8 cellular contexts compared by ENCODE assay signal in the genomic region with DNA sequence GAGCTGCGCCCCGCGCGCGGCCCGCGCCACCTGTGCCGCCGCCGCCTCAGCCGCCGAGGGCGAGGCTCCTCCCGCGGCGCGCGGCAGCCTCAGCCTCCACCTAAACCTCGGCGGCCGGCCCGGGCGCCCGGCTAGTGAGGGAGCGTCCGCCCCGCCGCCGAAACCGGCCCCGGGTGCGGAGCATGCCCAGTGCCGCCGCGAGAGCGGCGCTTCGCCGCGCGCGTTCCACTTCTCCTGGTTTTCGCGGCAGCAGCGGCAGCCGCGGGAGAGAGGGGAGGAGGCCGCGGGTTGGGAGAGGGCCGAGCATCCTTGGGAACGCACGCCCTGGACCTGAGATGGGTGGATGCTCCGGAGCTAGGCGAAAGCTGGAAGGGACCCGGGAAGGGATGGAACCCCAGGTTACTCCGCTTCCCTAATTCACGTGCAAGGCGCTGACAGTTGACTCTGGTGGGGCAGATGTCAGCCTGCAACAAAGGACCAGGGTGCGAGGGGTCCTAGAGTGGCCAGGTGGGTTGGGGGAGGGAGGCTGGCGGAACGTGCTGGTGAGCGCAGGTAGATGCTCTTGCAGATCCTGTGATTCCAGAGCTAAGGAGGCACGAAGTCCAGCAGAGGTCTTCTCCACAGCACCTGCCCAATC. TPM values are rescaled to one million over a fixed set of nuclear protein-coding genes. Genes with fewer than 3 reads are reported as not detected.
DNase-seq lines count a peak whose midpoint lies in the region; TF ChIP-seq lines count a peak whose summit lies in the region.

Gene CTNND2 (minus strand): TSS at position 177 of the 637 bp plus-strand sequence. CDS start 593 bp downstream, outside the sequence.

- POLR2A ChIA-PET in CD4-positive, alpha-beta memory T cell (lab: Charles Lee; ENCODE audit: partially characterized antibody): no interaction called here

- peak within 1 kb of the TSS; percentile 67 for H3K4me3 Mint-ChIP-seq in activated naive CD8-positive, alpha-beta T cell
- H3K4me3 Mint-ChIP-seq in CD4-positive, alpha-beta memory T cell: peak within 1 kb of the TSS in 4 of 8 donors; percentile 17 to 70 (median 43)

- peak; percentile 8 for DNase-seq in GM06990 (ENCODE audit: extremely low read depth, insufficient read length)
- DNase-seq in HuH-7.5 (ENCODE audit: low spot score): peak; percentile 54
- peak; percentile 38 for DNase-seq in iPS DF 4.7 (ENCODE audit: extremely low read depth, low spot score)
- peak; percentile 76 for DNase-seq in spleen
- DNase-seq in stimulated activated CD4-positive, alpha-beta T cell treated with anti-CD3 and anti-CD28 coated beads, Interleukin-4, amount 100 ng/mL, for 1 hour: no peak
- no peak for DNase-seq in CD4-positive, alpha-beta memory T cell
- DNase-seq in AML-193 (lab: John Stamatoyannopoulos, UW): no peak

- TF ChIP-seq CTCF in GM06990 (IDR thresholded peaks at IDR 0.05; ENCODE audit: insufficient read depth, low read length, poor library complexity, severe bottlenecking) (no peak), spleen (IDR thresholded peaks at IDR 0.05 in 8 of 11, conservative IDR thresholded peaks at IDR 0.05 in 3 of 11) (no peak)

- H3K9me3 ChIP-seq in spleen: peaks cover 0 to 6% (median 0%) of the 10 kb centered on the region in 8 donors
- no peaks in the 10 kb centered on the region for H3K9me3 ChIP-seq in CD4-positive, alpha-beta memory T cell (ENCODE audit: control insufficient read depth in 1 of 2, low read length in 2 of 2)

- no peak within 1 kb of the TSS for H3K4me3 ChIP-seq in GM06990 (replicated peaks; ENCODE audit: low read depth, low read length)
- H3K4me3 ChIP-seq in spleen: peak within 1 kb of the TSS; percentile 13 to 69 (median 41)
- H3K4me3 ChIP-seq in CD4-positive, alpha-beta memory T cell (ENCODE audit: low read length in 2 of 2): no peak within 1 kb of the TSS

- peaks cover 0 to 19% (median 4%) of the 10 kb centered on the region in 6 donors for H3K4me1 ChIP-seq in spleen
- no peaks in the 10 kb centered on the region for H3K4me1 ChIP-seq in CD4-positive, alpha-beta memory T cell (ENCODE audit: insufficient read depth, low read length)

- WGBS in spleen, 5 donors: 2 to 7% (median 3%) methylated on average over 5 to 63 of the region's 63 CpGs

- H3K36me3 ChIP-seq in GM06990 (ENCODE audit: control insufficient read depth, insufficient read depth, low read length) (no peaks in the 10 kb centered on the region), spleen (no peaks in the 10 kb centered on the region)
- no peaks in the 10 kb centered on the region for H3K36me3 ChIP-seq in CD4-positive, alpha-beta memory T cell (ENCODE audit: insufficient read depth, low read length)

- H3K36me3 Mint-ChIP-seq in activated naive CD8-positive, alpha-beta T cell: no peaks in the 10 kb centered on the region
- no peaks in the 10 kb centered on the region for H3K36me3 Mint-ChIP-seq in CD4-positive, alpha-beta memory T cell

- H3K27me3 ChIP-seq in GM06990 (replicated peaks; ENCODE audit: control insufficient read depth, insufficient read depth, low read length) (no peaks in the 10 kb centered on the region), spleen (replicated peaks in 1 of 7) (peaks cover 0 to 51% (median 25%) of the 10 kb centered on the region in 7 donors)
- H3K27me3 ChIP-seq in CD4-positive, alpha-beta memory T cell (ENCODE audit: insufficient read depth, low read length): no peaks in the 10 kb centered on the region

- CTCF ChIA-PET in CD4-positive, alpha-beta memory T cell (lab: Charles Lee; ENCODE audit: partially characterized antibody): no interaction called here

- H3K27ac ChIP-seq in spleen: peak within 1 kb of the TSS in 7 of 8 donors; percentile 63 to 87 (median 83)
- no peak within 1 kb of the TSS for H3K27ac ChIP-seq in CD4-positive, alpha-beta memory T cell (ENCODE audit: low read depth, low read length)

- H3K9me3 Mint-ChIP-seq in activated naive CD8-positive, alpha-beta T cell (ENCODE audit: low read depth): no peaks in the 10 kb centered on the region
- peaks cover 0 to 9% (median under 1%) of the 10 kb centered on the region in 8 donors for H3K9me3 Mint-ChIP-seq in CD4-positive, alpha-beta memory T cell

- peaks cover 4% of the 10 kb centered on the region for H3K4me1 Mint-ChIP-seq in activated naive CD8-positive, alpha-beta T cell (ENCODE audit: low read depth)
- H3K4me1 Mint-ChIP-seq in CD4-positive, alpha-beta memory T cell: peaks cover 0 to 13% (median 3%) of the 10 kb centered on the region in 4 donors

- no peak within 1 kb of the TSS for H3K27ac Mint-ChIP-seq in activated naive CD8-positive, alpha-beta T cell
- H3K27ac Mint-ChIP-seq in CD4-positive, alpha-beta memory T cell: no peak within 1 kb of the TSS

- intact Hi-C loops in spleen (cut with DNase I; ENCODE audit: low total_unique reads): no loop called here
- intact Hi-C loops in CD4-positive, alpha-beta memory T cell (cut with micrococcal nuclease): no loop called here

- no peak for TF ChIP-seq POLR2A in spleen (IDR thresholded peaks at IDR 0.05)

- H3K27me3 Mint-ChIP-seq in activated naive CD8-positive, alpha-beta T cell: peaks cover 25% of the 10 kb centered on the region
- H3K27me3 Mint-ChIP-seq in CD4-positive, alpha-beta memory T cell: peaks cover 17 to 28% of the 10 kb centered on the region in 2 donors

RNA-seq across cellular contexts. Expression of gene CTNND2, which starts in this region (rescaled TPM):
- 10 to 100 TPM; 14.0 to 51.0 (median 25.0) TPM for total RNA-seq in spleen
- polyA plus RNA-seq in spleen: 1 to 10 TPM in 1 of 3 donors, under 1 TPM in 2; 0.93 to 5.4 (median 0.99) TPM
- not detected for total RNA-seq in CD4-positive, alpha-beta memory T cell
- polyA plus RNA-seq in CD4-positive, alpha-beta memory T cell: under 1 TPM in 1 of 2 donors, not detected in 1; 0.65 TPM

Comparison
In these comparisons a context has a peak if more than half of its experiments do, and no peak if none do; other contexts are left out.
1. RNA of gene CTNND2 (total RNA-seq): 14.0 to 51.0 TPM in spleen; not detected in CD4-positive, alpha-beta memory T cell; every median in the first group is over 10 times any median in the second.
2. DNase-seq: peak in GM06990 (single experiment), HuH-7.5 (single experiment), iPS DF 4.7 (single experiment) and spleen (single experiment); none in stimulated activated CD4-positive, alpha-beta T cell treated with anti-CD3 and anti-CD28 coated beads, Interleukin-4, amount 100 ng/mL, for 1 hour (single experiment), CD4-positive, alpha-beta memory T cell (0 of 5) and AML-193 (0 of 2).
3. H3K4me3 ChIP-seq: peak in spleen (8 of 8); none in GM06990 (single experiment) and CD4-positive, alpha-beta memory T cell (0 of 2).